In genomic region chr11:20397281-20397680, GRCh38 we compare ENCODE assay signal across 8 cellular contexts. TPM values are rescaled to one million over a fixed set of nuclear protein-coding genes. Genes with fewer than 3 reads are reported as not detected.
DNase-seq lines count a peak whose midpoint lies in the region; ATAC-seq and TF ChIP-seq lines count a peak whose summit lies in the region.

No MANE protein-coding gene starts in this region.

- H3K4me1 ChIP-seq in upper lobe of left lung, result no peaks in the 10 kb centered on the region

- intact Hi-C loops in Calu3 (cut with micrococcal nuclease; ENCODE audit: unreplicated experiment), result loop anchor here (1.0 kb wide), 1 partner anchor 213 kb away; no protein-coding TSS in a partner anchor
- intact Hi-C loops in activated CD8-positive, alpha-beta T cell treated with anti-CD3 and anti-CD28 coated beads for 36 hours (cut with micrococcal nuclease), result loop anchor here (10.0 kb wide), 1 partner anchor 208 kb away; no protein-coding TSS in a partner anchor

- no peak overlapping the region for H3K27ac Mint-ChIP-seq in Calu3 (ENCODE audit: unreplicated experiment)
- H3K27ac Mint-ChIP-seq in activated CD8-positive, alpha-beta T cell treated with anti-CD3 and anti-CD28 coated beads for 36 hours, result no peak overlapping the region

- H3K9me3 Mint-ChIP-seq in Calu3 (ENCODE audit: low read depth, unreplicated experiment), result no peaks in the 10 kb centered on the region
- H3K9me3 Mint-ChIP-seq in activated CD8-positive, alpha-beta T cell treated with anti-CD3 and anti-CD28 coated beads for 36 hours, result no peaks in the 10 kb centered on the region

- peak; percentile 90 for ATAC-seq in GM18907 (IDR thresholded peaks at IDR 0.05; ENCODE audit: unreplicated experiment)
- ATAC-seq in HG03064 (IDR thresholded peaks at IDR 0.05; ENCODE audit: low read depth, unreplicated experiment), result peak; percentile 63
- peak; percentile 82 for ATAC-seq in activated CD8-positive, alpha-beta T cell treated with anti-CD3 and anti-CD28 coated beads for 36 hours
- ATAC-seq in upper lobe of left lung (ENCODE audit: low FRiP score in 2 of 2), result peak in 1 of 2 donors; percentile 46

- H3K27me3 Mint-ChIP-seq in Calu3 (ENCODE audit: unreplicated experiment), result no peaks in the 10 kb centered on the region
- H3K27me3 Mint-ChIP-seq in activated CD8-positive, alpha-beta T cell treated with anti-CD3 and anti-CD28 coated beads for 36 hours, result no peaks in the 10 kb centered on the region

- no peak overlapping the region for H3K27ac ChIP-seq in upper lobe of left lung

- H3K36me3 ChIP-seq in upper lobe of left lung, result peaks cover 4 to 37% (median 11%) of the 10 kb centered on the region in 4 donors

- POLR2A ChIA-PET in activated CD8-positive, alpha-beta T cell treated with anti-CD3 and anti-CD28 coated beads for 36 hours (lab: Charles Lee), result interaction anchor here (1.1 kb wide), 1 partner anchor 37 kb away, joined by 5 read pairs; no protein-coding TSS in a partner anchor

- no peak for TF ChIP-seq POLR2A in upper lobe of left lung (IDR thresholded peaks at IDR 0.05)

- no peak overlapping the region for H3K4me3 ChIP-seq in upper lobe of left lung

- BruUV-seq in Calu3 (replicated peaks; lab: Mats Ljungman, UMichigan), result no TSS peak

- DNase-seq in Calu3 (peak; percentile 11), NCI-H2196 (lab: John Stamatoyannopoulos, UW; ENCODE audit: unreplicated experiment) (peak; percentile 42), iPS-NIHi11 (ENCODE audit: low spot score) (peak; percentile 30), upper lobe of left lung (no peak)
- DNase-seq in activated CD8-positive, alpha-beta T cell treated with anti-CD3 and anti-CD28 coated beads for 36 hours, result peak; percentile 30
- no peak for DNase-seq in activated CD8-positive, alpha-beta memory T cell treated with anti-CD3 and anti-CD28 coated beads, Interleukin-2, amount 50 U/mL, for 4 hours

- no peaks in the 10 kb centered on the region for H3K4me1 Mint-ChIP-seq in Calu3 (ENCODE audit: low read depth, unreplicated experiment)
- peaks cover 24% of the 10 kb centered on the region for H3K4me1 Mint-ChIP-seq in activated CD8-positive, alpha-beta T cell treated with anti-CD3 and anti-CD28 coated beads for 36 hours (ENCODE audit: low read depth)

- TF ChIP-seq CTCF in Calu3 (IDR thresholded peaks at IDR 0.05; ENCODE audit: unreplicated experiment) (no peak), upper lobe of left lung (IDR thresholded peaks at IDR 0.05) (peak in 4 of 6 experiments; percentile 13 to 42 (median 37))
- no peak for TF ChIP-seq CTCF in activated CD8-positive, alpha-beta T cell treated with anti-CD3 and anti-CD28 coated beads for 36 hours (IDR thresholded peaks at IDR 0.05)

- no peaks in the 10 kb centered on the region for H3K9me3 ChIP-seq in upper lobe of left lung

- no peak overlapping the region for H3K4me3 Mint-ChIP-seq in Calu3 (ENCODE audit: low read depth, unreplicated experiment)
- H3K4me3 Mint-ChIP-seq in activated CD8-positive, alpha-beta T cell treated with anti-CD3 and anti-CD28 coated beads for 36 hours, result no peak overlapping the region

- CTCF ChIA-PET in Calu3 (lab: Charles Lee), result interaction anchor here (0.7 to 2.3 kb wide), 4 partner anchors 9 to 213 kb away, joined by 3 to 11 read pairs (median 3); no protein-coding TSS in a partner anchor
- CTCF ChIA-PET in activated CD8-positive, alpha-beta T cell treated with anti-CD3 and anti-CD28 coated beads for 36 hours (lab: Charles Lee), result interaction anchor here (0.8 to 2.6 kb wide), 16 partner anchors 9 to 273 kb away, joined by 3 to 21 read pairs (median 3); no protein-coding TSS in a partner anchor

- no peak for TF ChIP-seq EP300 in upper lobe of left lung (IDR thresholded peaks at IDR 0.05)

- WGBS in upper lobe of left lung, 2 donors, result 71 to 81% methylated on average over 3 of the region's 3 CpGs

- H3K36me3 Mint-ChIP-seq in Calu3 (ENCODE audit: insufficient read depth, unreplicated experiment), result peaks cover 17% of the 10 kb centered on the region
- peaks cover 42% of the 10 kb centered on the region for H3K36me3 Mint-ChIP-seq in activated CD8-positive, alpha-beta T cell treated with anti-CD3 and anti-CD28 coated beads for 36 hours (ENCODE audit: low read depth)

- no peaks in the 10 kb centered on the region for H3K27me3 ChIP-seq in upper lobe of left lung

RNA-seq across cellular contexts. Expression of gene PRMT3, which starts 9.8 kb away (rescaled TPM):
- total RNA-seq in Calu3 (2022), result 23.1 and 24.0 TPM in 2 replicates
- 10 to 100 TPM; 33.3 to 36.4 TPM for total RNA-seq in activated CD8-positive, alpha-beta T cell treated with anti-CD3 and anti-CD28 coated beads for 36 hours
- 10 to 100 TPM in 5 of 6 donors, 1 to 10 TPM in 1; 7.6 to 31.4 (median 13.1) TPM for total RNA-seq in upper lobe of left lung

RNA-seq across cellular contexts. Expression of gene HTATIP2, which starts 33.8 kb away (rescaled TPM):
- total RNA-seq in Calu3 (2022) (94.7 and 106 TPM in 2 replicates), upper lobe of left lung (10 to 100 TPM; 19.9 to 97.8 (median 51.6) TPM)
- total RNA-seq in activated CD8-positive, alpha-beta T cell treated with anti-CD3 and anti-CD28 coated beads for 36 hours, result 10 to 100 TPM; 42.8 to 44.8 TPM

Comparison
In these comparisons a context has a peak if more than half of its experiments do, and no peak if none do; other contexts are left out.
1. DNase-seq: peak in Calu3 (single experiment), NCI-H2196 (single experiment), activated CD8-positive, alpha-beta T cell treated with anti-CD3 and anti-CD28 coated beads for 36 hours (single experiment) and iPS-NIHi11 (single experiment); none in upper lobe of left lung (0 of 2) and activated CD8-positive, alpha-beta memory T cell treated with anti-CD3 and anti-CD28 coated beads, Interleukin-2, amount 50 U/mL, for 4 hours (single experiment).
2. CTCF ChIP-seq: peak in upper lobe of left lung (4 of 6); none in Calu3 (single experiment) and activated CD8-positive, alpha-beta T cell treated with anti-CD3 and anti-CD28 coated beads for 36 hours (single experiment).